1 cellular context compared by ENCODE assay signal in the genomic region with DNA sequence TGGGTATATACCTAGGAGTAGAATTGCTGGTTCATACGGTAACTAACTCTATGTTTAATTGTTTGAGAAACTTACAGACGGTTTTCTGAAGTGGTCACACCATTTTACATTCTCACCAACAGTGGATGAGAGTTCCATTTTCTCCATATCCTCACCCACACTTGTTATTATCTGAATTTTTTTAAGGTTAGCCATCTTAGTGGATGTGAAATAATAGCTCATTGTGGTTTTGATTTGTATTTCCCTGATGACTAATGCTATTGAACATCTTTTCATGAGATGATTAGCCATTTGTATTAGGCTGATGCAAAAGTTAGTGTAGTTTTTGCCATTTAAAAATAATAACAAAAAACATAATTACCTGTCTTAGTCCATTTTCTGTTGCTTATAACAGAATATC.
TF ChIP-seq lines count a peak whose summit lies in the region.

No MANE protein-coding gene starts in this region.

TF ChIP-seq in GM12878, 131 proteins besides CTCF, POLR2A, EP300 and RAD21:
- TF ChIP-seq, protein P1, sequence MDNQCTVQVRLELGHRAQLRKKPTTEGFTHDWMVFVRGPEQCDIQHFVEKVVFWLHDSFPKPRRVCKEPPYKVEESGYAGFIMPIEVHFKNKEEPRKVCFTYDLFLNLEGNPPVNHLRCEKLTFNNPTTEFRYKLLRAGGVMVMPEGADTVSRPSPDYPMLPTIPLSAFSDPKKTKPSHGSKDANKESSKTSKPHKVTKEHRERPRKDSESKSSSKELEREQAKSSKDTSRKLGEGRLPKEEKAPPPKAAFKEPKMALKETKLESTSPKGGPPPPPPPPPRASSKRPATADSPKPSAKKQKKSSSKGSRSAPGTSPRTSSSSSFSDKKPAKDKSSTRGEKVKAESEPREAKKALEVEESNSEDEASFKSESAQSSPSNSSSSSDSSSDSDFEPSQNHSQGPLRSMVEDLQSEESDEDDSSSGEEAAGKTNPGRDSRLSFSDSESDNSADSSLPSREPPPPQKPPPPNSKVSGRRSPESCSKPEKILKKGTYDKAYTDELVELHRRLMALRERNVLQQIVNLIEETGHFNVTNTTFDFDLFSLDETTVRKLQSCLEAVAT (IDR thresholded peaks at IDR 0.05): no peak
- no peak for TF ChIP-seq TAF1 (IDR thresholded peaks at IDR 0.05; ENCODE audit: borderline replicate concordance, low read depth, low read length)
- TF ChIP-seq IKZF2 (IDR thresholded peaks at IDR 0.05): no peak
- TF ChIP-seq ZNF274 (IDR thresholded peaks at IDR 0.05; ENCODE audit: insufficient read depth, insufficient read length): no peak
- no peak for TF ChIP-seq BACH1 (IDR thresholded peaks at IDR 0.05; ENCODE audit: borderline replicate concordance)
- no peak for TF ChIP-seq SPI1 (IDR thresholded peaks at IDR 0.05; ENCODE audit: borderline replicate concordance, insufficient read depth, low read depth, low read length)
- TF ChIP-seq FOXM1 (IDR thresholded peaks at IDR 0.05; ENCODE audit: low read depth, low read length): no peak
- TF ChIP-seq, protein P2, sequence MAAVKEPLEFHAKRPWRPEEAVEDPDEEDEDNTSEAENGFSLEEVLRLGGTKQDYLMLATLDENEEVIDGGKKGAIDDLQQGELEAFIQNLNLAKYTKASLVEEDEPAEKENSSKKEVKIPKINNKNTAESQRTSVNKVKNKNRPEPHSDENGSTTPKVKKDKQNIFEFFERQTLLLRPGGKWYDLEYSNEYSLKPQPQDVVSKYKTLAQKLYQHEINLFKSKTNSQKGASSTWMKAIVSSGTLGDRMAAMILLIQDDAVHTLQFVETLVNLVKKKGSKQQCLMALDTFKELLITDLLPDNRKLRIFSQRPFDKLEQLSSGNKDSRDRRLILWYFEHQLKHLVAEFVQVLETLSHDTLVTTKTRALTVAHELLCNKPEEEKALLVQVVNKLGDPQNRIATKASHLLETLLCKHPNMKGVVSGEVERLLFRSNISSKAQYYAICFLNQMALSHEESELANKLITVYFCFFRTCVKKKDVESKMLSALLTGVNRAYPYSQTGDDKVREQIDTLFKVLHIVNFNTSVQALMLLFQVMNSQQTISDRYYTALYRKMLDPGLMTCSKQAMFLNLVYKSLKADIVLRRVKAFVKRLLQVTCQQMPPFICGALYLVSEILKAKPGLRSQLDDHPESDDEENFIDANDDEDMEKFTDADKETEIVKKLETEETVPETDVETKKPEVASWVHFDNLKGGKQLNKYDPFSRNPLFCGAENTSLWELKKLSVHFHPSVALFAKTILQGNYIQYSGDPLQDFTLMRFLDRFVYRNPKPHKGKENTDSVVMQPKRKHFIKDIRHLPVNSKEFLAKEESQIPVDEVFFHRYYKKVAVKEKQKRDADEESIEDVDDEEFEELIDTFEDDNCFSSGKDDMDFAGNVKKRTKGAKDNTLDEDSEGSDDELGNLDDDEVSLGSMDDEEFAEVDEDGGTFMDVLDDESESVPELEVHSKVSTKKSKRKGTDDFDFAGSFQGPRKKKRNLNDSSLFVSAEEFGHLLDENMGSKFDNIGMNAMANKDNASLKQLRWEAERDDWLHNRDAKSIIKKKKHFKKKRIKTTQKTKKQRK (IDR thresholded peaks at IDR 0.05; ENCODE audit: low read depth, low read length): no peak
- TF ChIP-seq JUNB (IDR thresholded peaks at IDR 0.05): no peak
- TF ChIP-seq, protein P3, sequence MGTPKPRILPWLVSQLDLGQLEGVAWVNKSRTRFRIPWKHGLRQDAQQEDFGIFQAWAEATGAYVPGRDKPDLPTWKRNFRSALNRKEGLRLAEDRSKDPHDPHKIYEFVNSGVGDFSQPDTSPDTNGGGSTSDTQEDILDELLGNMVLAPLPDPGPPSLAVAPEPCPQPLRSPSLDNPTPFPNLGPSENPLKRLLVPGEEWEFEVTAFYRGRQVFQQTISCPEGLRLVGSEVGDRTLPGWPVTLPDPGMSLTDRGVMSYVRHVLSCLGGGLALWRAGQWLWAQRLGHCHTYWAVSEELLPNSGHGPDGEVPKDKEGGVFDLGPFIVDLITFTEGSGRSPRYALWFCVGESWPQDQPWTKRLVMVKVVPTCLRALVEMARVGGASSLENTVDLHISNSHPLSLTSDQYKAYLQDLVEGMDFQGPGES (IDR thresholded peaks at IDR 0.05): no peak
- no peak for TF ChIP-seq ZNF384 (IDR thresholded peaks at IDR 0.05; ENCODE audit: borderline replicate concordance, low read depth, low read length)
- no peak for TF ChIP-seq LARP7 (IDR thresholded peaks at IDR 0.05)
- no peak for TF ChIP-seq KLF5 (IDR thresholded peaks at IDR 0.05; ENCODE audit: partially characterized antibody)
- TF ChIP-seq MYB (IDR thresholded peaks at IDR 0.05; ENCODE audit: borderline replicate concordance, low read depth, low read length): no peak
- TF ChIP-seq, protein P4, sequence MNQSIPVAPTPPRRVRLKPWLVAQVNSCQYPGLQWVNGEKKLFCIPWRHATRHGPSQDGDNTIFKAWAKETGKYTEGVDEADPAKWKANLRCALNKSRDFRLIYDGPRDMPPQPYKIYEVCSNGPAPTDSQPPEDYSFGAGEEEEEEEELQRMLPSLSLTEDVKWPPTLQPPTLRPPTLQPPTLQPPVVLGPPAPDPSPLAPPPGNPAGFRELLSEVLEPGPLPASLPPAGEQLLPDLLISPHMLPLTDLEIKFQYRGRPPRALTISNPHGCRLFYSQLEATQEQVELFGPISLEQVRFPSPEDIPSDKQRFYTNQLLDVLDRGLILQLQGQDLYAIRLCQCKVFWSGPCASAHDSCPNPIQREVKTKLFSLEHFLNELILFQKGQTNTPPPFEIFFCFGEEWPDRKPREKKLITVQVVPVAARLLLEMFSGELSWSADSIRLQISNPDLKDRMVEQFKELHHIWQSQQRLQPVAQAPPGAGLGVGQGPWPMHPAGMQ (IDR thresholded peaks at IDR 0.05; ENCODE audit: borderline replicate concordance): no peak
- no peak for TF ChIP-seq SMAD1 (IDR thresholded peaks at IDR 0.05; ENCODE audit: low read depth, partially characterized antibody)
